Comparison of ENCODE assay signal across 23 cellular contexts in the genomic region with DNA sequence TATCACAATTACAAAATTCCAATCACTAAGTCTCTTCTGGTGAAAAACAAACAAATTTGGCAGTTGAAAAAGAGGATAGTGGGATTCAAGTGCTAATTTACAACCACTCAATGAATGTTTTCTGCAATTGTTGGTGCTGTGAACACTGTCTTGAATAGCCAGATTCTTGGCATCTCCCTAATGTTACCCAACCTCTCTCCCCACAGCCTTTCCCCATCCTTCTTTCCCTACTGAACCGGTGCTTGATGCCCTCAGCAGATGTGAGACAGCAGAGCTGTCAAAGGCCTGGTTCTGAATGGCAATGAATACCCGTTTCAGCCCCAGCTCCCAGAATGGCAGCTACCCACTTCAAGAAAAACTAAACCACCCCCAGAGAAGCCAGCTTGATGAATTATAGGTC. TPM values are rescaled to one million over a fixed set of nuclear protein-coding genes. Genes with fewer than 3 reads are reported as not detected.
A peak's percentile ranks its signal among the peaks of the same experiment; 100 is the strongest.
DNase-seq lines count a peak whose midpoint lies in the region; ATAC-seq and TF ChIP-seq lines count a peak whose summit lies in the region.
"Had no signal": no experiment of that assay in that cellular context is flagged by ENCODE, and none has a peak within 500 bp of the region (broad histone marks: within the 10 kb centered on the region; RNA-seq: fewer than 3 reads in every experiment).

No MANE protein-coding gene starts in this region.

- ATAC-seq in sciatic nerve (peak; percentile 81), GM18867 (IDR thresholded peaks at IDR 0.05; ENCODE audit: unreplicated experiment) (no peak)
- ATAC-seq: GM12878 had no signal

- in situ Hi-C loops in HAP-1 (cut with MboI; ENCODE audit: low sequenced_read_pairs): no loop called here

- intact Hi-C loops in sciatic nerve (cut with DNase I): no loop called here

- peak; percentile 22 for DNase-seq in AG10803 (ENCODE audit: low read depth)
- DNase-seq in NCI-H1105 (lab: John Stamatoyannopoulos, UW): peak; percentile 47
- peak; percentile 30 for DNase-seq in midbrain (lab: John Stamatoyannopoulos, UW)
- DNase-seq in sciatic nerve (ENCODE audit: low spot score): no peak
- DNase-seq in erythroblast (lab: John Stamatoyannopoulos, UW): no peak
- no peak for DNase-seq in HAP-1 (ENCODE audit: low spot score in 2 of 2)
- DNase-seq: AML-193; CD4-positive, alpha-beta memory T cell; COR-L47; GOT3; HCEC 1CT; KBM-7; NCI-H1417 treated with DMSO at 0.1 percent for 48 hours; NCI-H1694 treated with DMSO at 0.1 percent for 48 hours; NCI-H2081; NCI-H524; NCI-H82; NK-92 treated with Interleukin-12 subunit alpha and Interleukin-12 subunit beta, amount 100 ng/mL, for 24 hours; PC-9; Right ventricle myocardium superior had no signal

- no peaks in the 10 kb centered on the region for H3K4me1 ChIP-seq in HAP-1
- H3K4me1 ChIP-seq: SJSA1 had no signal

- H3K27me3 ChIP-seq in HAP-1 (ENCODE audit: low read depth): no peaks in the 10 kb centered on the region
- H3K27me3 ChIP-seq: SJSA1 had no signal

- H3K4me3 ChIP-seq in AG10803 (ENCODE audit: low read length): no peak overlapping the region
- H3K4me3 ChIP-seq in HAP-1: no peak overlapping the region
- H3K4me3 ChIP-seq: GM12878, PC-9, SJSA1 had no signal

- TF ChIP-seq POLR2A in erythroblast (IDR thresholded peaks at IDR 0.05; ENCODE audit: low read length): no peak

- H3K36me3 ChIP-seq in HAP-1 (replicated peaks): no peaks in the 10 kb centered on the region
- H3K36me3 ChIP-seq: SJSA1 had no signal

- H3K9me3 ChIP-seq in HAP-1: peaks cover 3% of the 10 kb centered on the region
- H3K9me3 ChIP-seq: SJSA1 had no signal

- TF ChIP-seq CTCF in AG10803 (conservative IDR thresholded peaks at IDR 0.05; ENCODE audit: low read length): no peak

RNA-seq across cellular contexts. Expression of a gene that starts 22.5 kb away (rescaled TPM):
- 288 TPM for total RNA-seq in sciatic nerve

Comparison
In these comparisons a context has a peak if more than half of its experiments do, and no peak if none do; other contexts are left out.
1. DNase-seq: peak in AG10803 (single experiment), NCI-H1105 (single experiment) and midbrain (single experiment); none in sciatic nerve (single experiment), erythroblast (0 of 2) and HAP-1 (0 of 2).